In the genomic region with DNA sequence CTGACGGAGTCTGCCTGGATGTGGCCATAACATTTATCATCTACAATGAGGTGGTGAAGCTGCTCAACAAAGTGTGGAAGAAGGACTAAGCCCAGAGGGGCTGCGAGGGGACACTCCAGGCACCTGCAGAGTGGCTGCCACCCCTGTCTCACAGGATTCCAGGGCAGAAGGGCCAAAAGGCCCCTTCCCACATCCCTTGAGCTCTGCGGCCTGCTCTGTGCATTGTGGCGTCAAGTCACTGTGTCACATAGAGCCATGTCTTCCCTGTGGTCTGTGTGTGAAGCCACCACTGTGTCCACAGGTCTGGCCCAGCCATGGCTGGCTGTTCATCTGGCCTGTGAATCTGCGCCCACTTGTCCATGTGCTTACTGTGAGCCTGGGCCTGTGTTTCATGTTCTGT, we compare ENCODE assay signal across 16 cellular contexts.
DNase-seq lines count a peak whose midpoint lies in the region; ATAC-seq and TF ChIP-seq lines count a peak whose summit lies in the region.
"Had no signal": no experiment of that assay in that cellular context is flagged by ENCODE, and none has a peak within 500 bp of the region (broad histone marks: within the 10 kb centered on the region; RNA-seq: fewer than 3 reads in every experiment).

No MANE protein-coding gene starts in this region.

- H3K27me3 ChIP-seq in esophagus muscularis mucosa, result no peaks in the 10 kb centered on the region
- H3K27me3 ChIP-seq: BLaER1 treated with 17β-estradiol and CSF1 and Interleukin-3, amounts not matched to agents 10 nM and 100 nM had no signal

- WGBS in esophagus muscularis mucosa, result no CpG with 5 or more reads among the region's 5 CpGs

- no peak for TF ChIP-seq EP300 in esophagus muscularis mucosa (IDR thresholded peaks at IDR 0.05)

- H3K4me3 Mint-ChIP-seq in osteocyte (ENCODE audit: unreplicated experiment) (no peak overlapping the region), type B pancreatic cell (no peak overlapping the region)
- H3K4me3 Mint-ChIP-seq: B cell; CD8-positive, alpha-beta T cell had no signal

- no peak for TF ChIP-seq CTCF in esophagus muscularis mucosa (IDR thresholded peaks at IDR 0.05)
- no peak for TF ChIP-seq CTCF in osteocyte (IDR thresholded peaks at IDR 0.05)
- TF ChIP-seq CTCF in type B pancreatic cell (conservative IDR thresholded peaks at IDR 0.05), result no peak

- no peak for ATAC-seq in GM19035 (IDR thresholded peaks at IDR 0.05; ENCODE audit: unreplicated experiment)
- no peak for ATAC-seq in GM18502 (IDR thresholded peaks at IDR 0.05; ENCODE audit: poor library complexity, unreplicated experiment)
- ATAC-seq: CD8-positive, alpha-beta T cell had no signal

- H3K4me3 ChIP-seq in esophagus muscularis mucosa, result no peak overlapping the region
- H3K4me3 ChIP-seq: BLaER1 treated with 17β-estradiol and CSF1 and Interleukin-3, amounts not matched to agents 10 nM and 100 nM had no signal

- no peak overlapping the region for H3K27ac ChIP-seq in esophagus muscularis mucosa (replicated peaks in 1 of 4)
- H3K27ac ChIP-seq: BLaER1 treated with 17β-estradiol and CSF1 and Interleukin-3, amounts not matched to agents 10 nM and 100 nM had no signal

- intact Hi-C loops in esophagus muscularis mucosa (cut with DNase I), result no loop called here

- DNase-seq in AG20443 (ENCODE audit: low spot score), result peak; percentile 4
- peak; percentile 78 for DNase-seq in esophagus muscularis mucosa (ENCODE audit: extremely low spot score)
- DNase-seq in osteocyte (ENCODE audit: extremely low spot score, unreplicated experiment), result peak; percentile 63
- peak; percentile 52 for DNase-seq in type B pancreatic cell (ENCODE audit: extremely low spot score, unreplicated experiment)
- DNase-seq in COLO829 (ENCODE audit: low spot score), result no peak
- DNase-seq in NOMO-1 treated with dmso at 0.1 percent for 144 hours (lab: John Stamatoyannopoulos, UW; ENCODE audit: unreplicated experiment), result no peak
- DNase-seq: 8988T, COR-L47, DMS 273 treated with DMSO at 0.1 percent for 48 hours, GOT3, H7 had no signal

- H3K36me3 ChIP-seq in esophagus muscularis mucosa, result no peaks in the 10 kb centered on the region
- H3K36me3 ChIP-seq: BLaER1 treated with 17β-estradiol and CSF1 and Interleukin-3, amounts not matched to agents 10 nM and 100 nM had no signal

- no peaks in the 10 kb centered on the region for H3K4me1 ChIP-seq in esophagus muscularis mucosa
- H3K4me1 ChIP-seq: BLaER1 treated with 17β-estradiol and CSF1 and Interleukin-3, amounts not matched to agents 10 nM and 100 nM had no signal

- H3K9me3 ChIP-seq in esophagus muscularis mucosa, result peaks cover 0 to 10% (median 3%) of the 10 kb centered on the region in 4 donors

- no peak for TF ChIP-seq POLR2A in esophagus muscularis mucosa (IDR thresholded peaks at IDR 0.05; ENCODE audit: low read depth)

- no peaks in the 10 kb centered on the region for H3K36me3 Mint-ChIP-seq in osteocyte (ENCODE audit: unreplicated experiment)
- H3K36me3 Mint-ChIP-seq in type B pancreatic cell, result no peaks in the 10 kb centered on the region
- H3K36me3 Mint-ChIP-seq: CD8-positive, alpha-beta T cell had no signal

- H3K4me1 Mint-ChIP-seq in osteocyte (ENCODE audit: unreplicated experiment) (no peaks in the 10 kb centered on the region), type B pancreatic cell (ENCODE audit: unreplicated experiment) (no peaks in the 10 kb centered on the region)
- H3K4me1 Mint-ChIP-seq: B cell had no signal

- H3K27me3 Mint-ChIP-seq in osteocyte (ENCODE audit: unreplicated experiment) (no peaks in the 10 kb centered on the region), type B pancreatic cell (no peaks in the 10 kb centered on the region)
- H3K27me3 Mint-ChIP-seq: B cell had no signal

- H3K27ac Mint-ChIP-seq in osteocyte (ENCODE audit: unreplicated experiment) (no peak overlapping the region), type B pancreatic cell (no peak overlapping the region)
- H3K27ac Mint-ChIP-seq: B cell; CD8-positive, alpha-beta T cell had no signal

- H3K9me3 Mint-ChIP-seq in osteocyte (ENCODE audit: unreplicated experiment), result peaks cover 28% of the 10 kb centered on the region
- no peaks in the 10 kb centered on the region for H3K9me3 Mint-ChIP-seq in type B pancreatic cell

Comparison
In these comparisons a context has a peak if more than half of its experiments do, and no peak if none do; other contexts are left out.
1. DNase-seq: peak in AG20443 (single experiment), esophagus muscularis mucosa (single experiment), osteocyte (single experiment) and type B pancreatic cell (single experiment); none in COLO829 (single experiment) and NOMO-1 treated with dmso at 0.1 percent for 144 hours (single experiment).